In genomic region chr4:8607603-8608481, GRCh38 we compare ENCODE assay signal across 2 cellular contexts.
TF ChIP-seq lines count a peak whose summit lies in the region.

No MANE protein-coding gene starts in this region.

TF ChIP-seq in GM23338, 12 proteins besides CTCF, POLR2A, EP300 and RAD21:
- TF ChIP-seq EZH2 (IDR thresholded peaks at IDR 0.05; ENCODE audit: low read depth, unreplicated experiment): no peak
- TF ChIP-seq ETS1 (IDR thresholded peaks at IDR 0.05): no peak
- TF ChIP-seq ZNF331 (CRISPR knock-in tag; IDR thresholded peaks at IDR 0.05; ENCODE audit: low read depth): no peak
- TF ChIP-seq POLR2AphosphoS5 (IDR thresholded peaks at IDR 0.05; ENCODE audit: low read depth): no peak
- TF ChIP-seq ZNF462 (CRISPR knock-in tag; IDR thresholded peaks at IDR 0.05): no peak
- no peak for TF ChIP-seq CREB1 (CRISPR knock-in tag; IDR thresholded peaks at IDR 0.05; ENCODE audit: low read depth)
- no peak for TF ChIP-seq STAT1 (IDR thresholded peaks at IDR 0.05; ENCODE audit: unreplicated experiment)
- no peak for TF ChIP-seq EZH2phosphoT487 (IDR thresholded peaks at IDR 0.05; ENCODE audit: unreplicated experiment)
- TF ChIP-seq JUNB (IDR thresholded peaks at IDR 0.05; ENCODE audit: unreplicated experiment): no peak
- TF ChIP-seq ZNF114 (CRISPR knock-in tag; IDR thresholded peaks at IDR 0.05): no peak
- no peak for TF ChIP-seq REST (IDR thresholded peaks at IDR 0.05; ENCODE audit: unreplicated experiment)
- no peak for TF ChIP-seq NANOG (IDR thresholded peaks at IDR 0.05; ENCODE audit: borderline replicate concordance)

TF ChIP-seq in H1, 55 proteins besides CTCF, POLR2A, EP300 and RAD21:
- TF ChIP-seq BRCA1 (IDR thresholded peaks at IDR 0.05; ENCODE audit: low read depth, low read length) (0 out of 2 replicates have a peak, but pooled peaks have one; percentile 11), GABPA (IDR thresholded peaks at IDR 0.05; ENCODE audit: borderline replicate concordance, insufficient read depth, low read length) (peak; percentile 60; the same call in 1 of the 2 replicates), MAX (IDR thresholded peaks at IDR 0.05) (peak; percentile 92), RXRA (IDR thresholded peaks at IDR 0.05; ENCODE audit: insufficient read depth, low read depth, low read length) (no peak)
TF ChIP-seq in H1: peak in this region for 3.
